11 cellular contexts compared by ENCODE assay signal in the genomic region with DNA sequence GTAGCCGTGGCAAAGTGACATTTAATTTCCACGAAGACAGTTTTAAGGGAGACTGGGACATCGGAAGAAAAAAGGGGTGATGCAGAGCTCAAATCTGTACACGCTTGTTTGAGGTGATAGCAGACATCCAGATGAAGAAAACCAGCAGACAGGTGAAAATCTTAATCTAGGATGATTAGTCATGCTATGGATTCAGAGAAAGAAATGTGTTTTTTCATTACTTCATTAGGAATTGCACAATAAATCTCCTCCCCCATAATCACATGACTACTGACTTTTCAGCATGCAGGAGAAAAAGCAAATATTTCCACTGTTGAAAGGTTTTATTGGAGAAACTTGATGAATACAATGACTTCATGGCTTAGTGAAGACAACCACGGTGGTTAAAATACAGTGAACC. TPM values are rescaled to one million over a fixed set of nuclear protein-coding genes. Genes with fewer than 3 reads are reported as not detected.
DNase-seq lines count a peak whose midpoint lies in the region; ATAC-seq, FAIRE-seq and TF ChIP-seq lines count a peak whose summit lies in the region.
"Had no signal": no experiment of that assay in that cellular context is flagged by ENCODE, and none has a peak within 500 bp of the region (broad histone marks: within the 10 kb centered on the region; RNA-seq: fewer than 3 reads in every experiment).

No MANE protein-coding gene starts in this region.

- H3K27me3 Mint-ChIP-seq in Caco-2 (ENCODE audit: insufficient read depth, unreplicated experiment) (no peaks in the 10 kb centered on the region), nephron (ENCODE audit: low read depth) (no peaks in the 10 kb centered on the region)

- H4K5ac ChIP-seq in H1 (ENCODE audit: insufficient read length, low read depth, low read length), result no peak overlapping the region

- ATAC-seq in GM21381 (IDR thresholded peaks at IDR 0.05; ENCODE audit: unreplicated experiment) (no peak), HG03280 (IDR thresholded peaks at IDR 0.05; ENCODE audit: unreplicated experiment) (no peak), HG02973 (IDR thresholded peaks at IDR 0.05; ENCODE audit: unreplicated experiment) (no peak)

- H3K4me3 ChIP-seq in Caco-2 (ENCODE audit: low read depth, low read length) (no peak overlapping the region), Loucy (ENCODE audit: low read length, poor library complexity, severe bottlenecking) (peak overlapping the region; percentile 91), H1 (ENCODE audit: extremely low read depth in 1 of 4, insufficient read depth in 2 of 4, low read depth in 3 of 4, low read length in 4 of 4) (no peak overlapping the region)
- H3K4me3 ChIP-seq: hepatocyte, thyroid gland had no signal

- H3K36me3 ChIP-seq in Caco-2 (ENCODE audit: control insufficient read depth, insufficient read depth, low read length) (no peaks in the 10 kb centered on the region), Loucy (ENCODE audit: insufficient read depth, low read length) (no peaks in the 10 kb centered on the region), H1 (ENCODE audit: control insufficient read depth in 2 of 4, insufficient read depth in 4 of 4, low read length in 3 of 4) (peaks cover 0 to 5% (median 2%) of the 10 kb centered on the region in 4 experiments; a peak in 1 of 8 replicates)
- H3K36me3 ChIP-seq: thyroid gland had no signal

- H3K23ac ChIP-seq in H1 (ENCODE audit: insufficient read length), result no peak overlapping the region

- CTCF ChIA-PET in Caco-2 (lab: Charles Lee) (no interaction called here), H1 (lab: Charles Lee; ENCODE audit: partially characterized antibody) (interaction anchor here (0.6 to 1.8 kb wide), 3 partner anchors 11 to 1098 kb away, joined by 3 to 4 read pairs (median 3); no protein-coding TSS in a partner anchor)

- no peaks in the 10 kb centered on the region for H3K9me2 ChIP-seq in Loucy (replicated peaks; ENCODE audit: low read depth, low read length)

- FAIRE-seq in H1 (lab: Jason Lieb, UNC), result no peak

- H3K14ac ChIP-seq in H1 (ENCODE audit: insufficient read length), result no peak overlapping the region

- H4K20me1 ChIP-seq in Loucy (ENCODE audit: insufficient read depth, low read length, poor library complexity, severe bottlenecking), result peaks cover 21% of the 10 kb centered on the region
- peaks cover 0 to 6% of the 10 kb centered on the region in 2 experiments for H4K20me1 ChIP-seq in H1 (replicated peaks in 1 of 2; ENCODE audit: control insufficient read depth in 1 of 2, insufficient read depth in 2 of 2, low read length in 2 of 2)

- no peaks in the 10 kb centered on the region for H3K79me1 ChIP-seq in H1 (ENCODE audit: low read depth, low read length)

- no TSS peak for BruUV-seq in Caco-2 (replicated peaks; lab: Mats Ljungman, UMichigan)

- TF ChIP-seq EP300 in H1 (IDR thresholded peaks at IDR 0.05; ENCODE audit: borderline replicate concordance in 1 of 2, low read depth in 2 of 2, low read length in 2 of 2), result no peak

- H3K9ac ChIP-seq in Loucy (ENCODE audit: low read depth, low read length, poor library complexity, severe bottlenecking) (peak overlapping the region; percentile 87), H1 (replicated peaks in 1 of 4; ENCODE audit: extremely low read depth in 1 of 4, low read depth in 3 of 4, low read length in 3 of 4) (no peak overlapping the region)

- no peak overlapping the region for H3K18ac ChIP-seq in H1 (ENCODE audit: extremely low read depth, low read length)

- H3K27ac ChIP-seq in H1 (ENCODE audit: low read depth, low read length), result no peak overlapping the region
- H3K27ac ChIP-seq: hepatocyte, thyroid gland had no signal

- H3K4me3 Mint-ChIP-seq in Caco-2 (ENCODE audit: unreplicated experiment) (peak overlapping the region; percentile 13), nephron (peak overlapping the region; percentile 60 to 83 (median 77))

- H3K36me3 Mint-ChIP-seq in Caco-2 (ENCODE audit: insufficient read depth, unreplicated experiment), result peaks cover 36% of the 10 kb centered on the region
- peaks cover under 1% of the 10 kb centered on the region for H3K36me3 Mint-ChIP-seq in nephron (ENCODE audit: low read depth)

- WGBS in H1 (ENCODE audit: extremely low coverage in 1 of 2, insufficient coverage in 1 of 2, insufficient read length in 1 of 2, insufficient replicate concordance in 2 of 2, low coverage in 1 of 2, low lambda C conversion rate in 2 of 2, missing lambda C conversion rate in 1 of 2), 2 experiments, result 99% methylated on average over 5 of the region's 5 CpGs; no CpG with 5 or more reads in 1 of the 2 experiments

- peak overlapping the region; percentile 83 for H3K4me2 ChIP-seq in Loucy (ENCODE audit: low read depth, low read length, poor library complexity, severe bottlenecking)
- no peak overlapping the region for H3K4me2 ChIP-seq in H1 (ENCODE audit: insufficient read depth in 1 of 2, low read depth in 2 of 2, low read length in 2 of 2)

- no peaks in the 10 kb centered on the region for H3F3A ChIP-seq in Loucy (ENCODE audit: low read depth)

- H4K91ac ChIP-seq in H1 (replicated peaks; ENCODE audit: insufficient read length, low read length), result no peak overlapping the region

- no peak overlapping the region for H2BK20ac ChIP-seq in H1 (ENCODE audit: low read length)

- H2BK120ac ChIP-seq in H1 (replicated peaks; ENCODE audit: low read depth, low read length), result no peak overlapping the region

- H2AK5ac ChIP-seq in H1 (ENCODE audit: low read depth, low read length), result no peak overlapping the region

- H3K9me3 ChIP-seq in Caco-2 (no peaks in the 10 kb centered on the region), Loucy (ENCODE audit: insufficient read depth, low read depth, low read length) (no peaks in the 10 kb centered on the region), H1 (ENCODE audit: insufficient read depth in 2 of 2, low read depth in 1 of 2, low read length in 1 of 2) (no peaks in the 10 kb centered on the region)
- H3K9me3 ChIP-seq: thyroid gland had no signal

- H3K9me3 Mint-ChIP-seq in Caco-2 (ENCODE audit: unreplicated experiment) (no peaks in the 10 kb centered on the region), nephron (no peaks in the 10 kb centered on the region)

- no peak overlapping the region for H2AFZ ChIP-seq in Loucy (ENCODE audit: low read length)
- H2AFZ ChIP-seq in H1 (ENCODE audit: low read length), result no peak overlapping the region
- H2AFZ ChIP-seq: hepatocyte had no signal

- H3K4me1 ChIP-seq in Caco-2 (peaks cover 5% of the 10 kb centered on the region), Loucy (ENCODE audit: insufficient read depth, low read length, poor library complexity, severe bottlenecking) (peaks cover 32% of the 10 kb centered on the region), H1 (replicated peaks in 1 of 4; ENCODE audit: control insufficient read depth in 3 of 4, insufficient read depth in 4 of 4, low read length in 3 of 4) (peaks cover 0 to 1% (median 0%) of the 10 kb centered on the region in 4 experiments; a peak in 2 of 7 replicates)

- no peak overlapping the region for H2BK12ac ChIP-seq in H1 (ENCODE audit: low read depth, low read length)

- H4K8ac ChIP-seq in H1 (ENCODE audit: extremely low read depth, insufficient read depth, low read length), result no peak overlapping the region

- no peaks in the 10 kb centered on the region; the same call in 1 of the 2 replicates for H3K23me2 ChIP-seq in H1 (ENCODE audit: low read depth, low read length)

- POLR2A ChIA-PET in Caco-2 (lab: Charles Lee) (no interaction called here), H1 (lab: Charles Lee; ENCODE audit: partially characterized antibody) (interaction anchor here (0.6 kb wide), 1 partner anchor 12 kb away, joined by 3 read pairs; no protein-coding TSS in a partner anchor)

- H3K4me1 Mint-ChIP-seq in Caco-2 (ENCODE audit: low read depth, unreplicated experiment) (peaks cover 14% of the 10 kb centered on the region), nephron (peaks cover 42% of the 10 kb centered on the region)

- H3K56ac ChIP-seq in H1 (replicated peaks; ENCODE audit: insufficient read length, low read depth, low read length), result no peak overlapping the region

- TF ChIP-seq RAD21 in H1 (IDR thresholded peaks at IDR 0.05 in 1 of 2, conservative IDR thresholded peaks at IDR 0.05 in 1 of 2; ENCODE audit: low read depth in 2 of 2, low read length in 2 of 2), result no peak

- TF ChIP-seq POLR2A in H1 (IDR thresholded peaks at IDR 0.05; ENCODE audit: control extremely low read depth in 1 of 2, low read depth in 2 of 2, low read length in 2 of 2), result no peak

- intact Hi-C loops in Caco-2 (cut with micrococcal nuclease; ENCODE audit: unreplicated experiment), result no loop called here

- H2BK15ac ChIP-seq in H1 (ENCODE audit: low read length), result no peak overlapping the region

- TF ChIP-seq CTCF in Caco-2 (IDR thresholded peaks at IDR 0.05; ENCODE audit: insufficient read depth in 1 of 2, low read depth in 1 of 2, low read length in 1 of 2, severe bottlenecking in 1 of 2, unreplicated experiment in 1 of 2) (no peak), Loucy (conservative IDR thresholded peaks at IDR 0.05; ENCODE audit: low read length) (no peak), H1 (IDR thresholded peaks at IDR 0.05; ENCODE audit: control extremely low read depth in 1 of 3, insufficient read depth in 1 of 3, low read depth in 1 of 3, low read length in 3 of 3) (no peak), nephron (IDR thresholded peaks at IDR 0.05; ENCODE audit: unreplicated experiment in 3 of 3) (no peak)

- H3K79me2 ChIP-seq in Loucy (ENCODE audit: insufficient read depth, low read length) (peaks cover 77% of the 10 kb centered on the region), H1 (ENCODE audit: control insufficient read depth in 1 of 2, insufficient read depth in 2 of 2, low read length in 2 of 2) (peaks cover 15 to 88% of the 10 kb centered on the region in 2 experiments)

- no peak overlapping the region for H3K27ac Mint-ChIP-seq in Caco-2 (ENCODE audit: unreplicated experiment)
- peak overlapping the region; percentile 41 to 79 (median 59) for H3K27ac Mint-ChIP-seq in nephron

- H3K27me3 ChIP-seq in Caco-2 (replicated peaks; ENCODE audit: control insufficient read depth, insufficient read depth, low read length) (no peaks in the 10 kb centered on the region), Loucy (ENCODE audit: insufficient read depth, low read length, poor library complexity, severe bottlenecking) (no peaks in the 10 kb centered on the region), H1 (replicated peaks in 1 of 4; ENCODE audit: control insufficient read depth in 3 of 4, extremely low read depth in 1 of 4, insufficient read depth in 3 of 4, low read length in 3 of 4) (no peaks in the 10 kb centered on the region)
- H3K27me3 ChIP-seq: hepatocyte, thyroid gland had no signal

- H3K4ac ChIP-seq in H1 (replicated peaks; ENCODE audit: insufficient read length, low read depth, low read length), result no peak overlapping the region

- H2BK5ac ChIP-seq in H1 (ENCODE audit: low read depth, low read length), result no peak overlapping the region

- DNase-seq in Caco-2, result no peak
- DNase-seq in H1 (ENCODE audit: low read depth in 1 of 2, low spot score in 2 of 2), result no peak
- no peak for DNase-seq in nucleus accumbens (lab: John Stamatoyannopoulos, UW)
- DNase-seq: NCI-H345, thyroid gland had no signal

RNA-seq across cellular contexts. Expression of a gene that starts 2.5 kb away (rescaled TPM):
- 160 and 164 TPM in 2 replicates for total RNA-seq in Caco-2 (2022)
- 127 and 134 TPM in 2 replicates for total RNA-seq in H1 (2021; fragmentation: NEBNext Ultra II Directional; extraction: Animal tissue kit (Norgen Biotek cat#: 25700))
- 84.0 and 130 TPM in 2 replicates for polyA plus RNA-seq in H1 (2011; rRNA removed)
- polyA plus RNA-seq in H1 (2011; cell fraction: cytosol; rRNA removed), result 126 TPM
- polyA plus RNA-seq in H1 (2011; cell fraction: nucleus; rRNA removed), result 51.3 TPM
- 140 to 153 TPM (median 147 TPM) in 4 replicates for polyA plus RNA-seq in H1 (2012, experiment 1 of 2)
- polyA plus RNA-seq in H1 (2012, experiment 2 of 2), result 33.2 TPM
- polyA plus RNA-seq in H1 (2013, experiment 1 of 2), result 80.6 TPM
- polyA plus RNA-seq in H1 (2013, experiment 2 of 2), result 81.6 TPM
- polyA minus RNA-seq in H1 (2011; rRNA and poly(A)+ RNA removed), result 63.8 and 80.4 TPM in 2 replicates
- polyA minus RNA-seq in H1 (2011; cell fraction: cytosol; rRNA and poly(A)+ RNA removed), result 47.6 TPM
- 45.7 TPM for polyA minus RNA-seq in H1 (2011; cell fraction: nucleus; rRNA and poly(A)+ RNA removed)

RNA-seq across cellular contexts. Expression of a gene that starts 2.8 kb away (rescaled TPM):
- total RNA-seq in Caco-2 (2022), result 190 and 199 TPM in 2 replicates
- total RNA-seq in H1 (2021; fragmentation: NEBNext Ultra II Directional; extraction: Animal tissue kit (Norgen Biotek cat#: 25700)), result 185 and 202 TPM in 2 replicates
- polyA plus RNA-seq in H1 (2011; rRNA removed), result 68.3 and 115 TPM in 2 replicates
- polyA plus RNA-seq in H1 (2011; cell fraction: cytosol; rRNA removed), result 149 TPM
- polyA plus RNA-seq in H1 (2011; cell fraction: nucleus; rRNA removed), result 115 TPM
- 195 to 288 TPM (median 218 TPM) in 4 replicates for polyA plus RNA-seq in H1 (2012, experiment 1 of 2)
- polyA plus RNA-seq in H1 (2012, experiment 2 of 2), result 40.8 TPM
- polyA plus RNA-seq in H1 (2013, experiment 1 of 2), result 183 TPM
- 195 TPM for polyA plus RNA-seq in H1 (2013, experiment 2 of 2)
- polyA minus RNA-seq in H1 (2011; rRNA and poly(A)+ RNA removed), result 338 and 397 TPM in 2 replicates
- 143 TPM for polyA minus RNA-seq in H1 (2011; cell fraction: cytosol; rRNA and poly(A)+ RNA removed)
- polyA minus RNA-seq in H1 (2011; cell fraction: nucleus; rRNA and poly(A)+ RNA removed), result 119 TPM
